8 cellular contexts compared by ENCODE assay signal in the genomic region with DNA sequence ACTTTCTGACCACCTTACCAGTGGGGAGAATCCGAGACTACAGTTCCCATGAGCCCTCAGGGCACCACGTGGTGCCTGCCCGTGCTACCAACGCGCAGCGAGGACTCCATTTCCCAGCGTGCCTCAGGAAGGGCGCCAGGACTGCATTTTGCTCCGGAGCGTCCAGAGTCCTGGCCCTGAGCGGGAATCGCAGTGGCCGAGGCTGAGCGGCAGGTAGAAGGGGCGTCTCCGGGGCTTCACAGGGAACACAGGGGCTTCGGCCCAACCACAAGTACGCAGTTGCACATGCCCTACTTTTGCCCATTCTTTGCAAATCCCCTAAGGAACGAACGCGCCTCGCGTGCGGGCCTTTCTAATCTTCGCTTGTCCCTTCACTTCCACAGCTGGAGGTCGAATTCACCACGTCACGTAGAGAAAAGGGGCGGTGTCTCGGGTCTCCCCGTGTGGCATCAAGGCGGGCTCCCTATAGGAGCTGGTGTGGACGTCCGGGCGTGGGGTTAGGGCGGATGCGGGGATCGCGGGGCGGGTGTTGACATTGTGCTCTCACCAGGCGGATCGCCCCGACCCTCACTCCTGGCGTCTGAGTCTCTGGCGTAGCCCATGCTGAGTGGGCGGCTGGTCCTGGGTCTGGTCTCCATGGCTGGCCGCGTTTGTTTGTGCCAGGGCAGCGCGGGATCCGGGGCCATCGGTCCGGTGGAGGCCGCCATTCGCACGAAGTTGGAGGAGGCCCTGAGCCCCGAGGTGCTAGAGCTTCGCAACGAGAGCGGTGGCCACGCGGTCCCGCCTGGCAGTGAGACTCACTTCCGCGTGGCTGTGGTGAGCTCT. TPM values are rescaled to one million over a fixed set of nuclear protein-coding genes. Genes with fewer than 3 reads are reported as not detected.
A peak's percentile ranks its signal among the peaks of the same experiment; 100 is the strongest.
DNase-seq lines count a peak whose midpoint lies in the region; ATAC-seq and TF ChIP-seq lines count a peak whose summit lies in the region.

A gene with protein sequence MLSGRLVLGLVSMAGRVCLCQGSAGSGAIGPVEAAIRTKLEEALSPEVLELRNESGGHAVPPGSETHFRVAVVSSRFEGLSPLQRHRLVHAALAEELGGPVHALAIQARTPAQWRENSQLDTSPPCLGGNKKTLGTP (plus strand): TSS at position 109 of the 825 bp plus-strand sequence. CDS start 492 bp downstream, at position 601.

- peaks cover 0 to 10% of the 10 kb centered on the region in 2 experiments; a peak in 3 of 4 replicates for H3K79me1 ChIP-seq in IMR-90 (ENCODE audit: low read depth in 1 of 2, low read length in 2 of 2)

- H3K9me2 ChIP-seq in PC-9 (ENCODE audit: insufficient read depth) = no peaks in the 10 kb centered on the region

- H4K20me1 ChIP-seq in IMR-90 (ENCODE audit: insufficient read depth, low read length) (no peaks in the 10 kb centered on the region), PC-9 (ENCODE audit: insufficient read depth) (0 out of 2 replicates have a peak, but pooled peaks cover 3% of the 10 kb centered on the region)

- BruUV-seq in IMR-90 (replicated peaks; lab: Mats Ljungman, UMichigan) = no TSS peak
- no TSS peak for BruUV-seq in PC-9 (replicated peaks; lab: Mats Ljungman, UMichigan)

- peak within 1 kb of the TSS; percentile 92 for H4K91ac ChIP-seq in IMR-90 (ENCODE audit: insufficient read depth, low read depth, low read length)

- H4K5ac ChIP-seq in IMR-90 (ENCODE audit: low read depth, low read length) = peak within 1 kb of the TSS; percentile 71

- peak within 1 kb of the TSS; percentile 94 for H3K23ac ChIP-seq in IMR-90 (ENCODE audit: low read depth, low read length)

- peaks cover 4% of the 10 kb centered on the region for H3K4me1 ChIP-seq in IMR-90 (ENCODE audit: control insufficient read depth, insufficient read depth, low read length)
- H3K4me1 ChIP-seq in PC-9 (replicated peaks; ENCODE audit: insufficient read depth) = peaks cover 14% of the 10 kb centered on the region
- H3K4me1 ChIP-seq in esophagus (ENCODE audit: control insufficient read depth in 2 of 2, insufficient read depth in 2 of 2, low read length in 1 of 2) = peaks cover 0 to 7% of the 10 kb centered on the region in 2 donors
- peaks cover 6% of the 10 kb centered on the region for H3K4me1 ChIP-seq in mucosa of stomach (ENCODE audit: control insufficient read depth, insufficient read depth, low read length)

- H2BK120ac ChIP-seq in IMR-90 (ENCODE audit: low read depth, low read length) = peak within 1 kb of the TSS; percentile 48

- H2AK5ac ChIP-seq in IMR-90 (ENCODE audit: low read depth, low read length) = peak within 1 kb of the TSS; percentile 69

- H2BK15ac ChIP-seq in IMR-90 (ENCODE audit: low read depth, low read length) = peak within 1 kb of the TSS; percentile 50; the same call in 1 of the 3 replicates

- no peak for TF ChIP-seq POLR2A in IMR-90 (IDR thresholded peaks at IDR 0.05; ENCODE audit: low read depth, low read length)

- H2BK5ac ChIP-seq in IMR-90 (ENCODE audit: low read depth, low read length, poor library complexity, severe bottlenecking) = peak within 1 kb of the TSS; percentile 56

- POLR2A ChIA-PET in IMR-90 (lab: Charles Lee; ENCODE audit: unreplicated experiment) (no interaction called here), PC-9 (lab: Charles Lee; ENCODE audit: unreplicated experiment) (interaction anchor here (0.5 kb wide), 1 partner anchor 39 kb away, joined by 7 read pairs; no protein-coding TSS in a partner anchor)

- H2AK9ac ChIP-seq in IMR-90 (replicated peaks; ENCODE audit: low read depth, low read length, poor library complexity) = peak within 1 kb of the TSS; percentile 89

- H3K4me3 ChIP-seq in IMR-90 (ENCODE audit: insufficient read depth, low read depth, low read length) (peak within 1 kb of the TSS; percentile 54), PC-9 (peak within 1 kb of the TSS; percentile 67), esophagus (ENCODE audit: low read depth in 1 of 2, low read length in 2 of 2) (peak within 1 kb of the TSS; percentile 62 to 71), mucosa of stomach (ENCODE audit: low read length) (peak within 1 kb of the TSS; percentile 73)

- peak within 1 kb of the TSS; percentile 95 for H3K14ac ChIP-seq in IMR-90 (replicated peaks; ENCODE audit: low read depth, low read length)

- H3K9ac ChIP-seq in IMR-90 (ENCODE audit: low read depth, low read length) (peak within 1 kb of the TSS; percentile 59), mucosa of stomach (ENCODE audit: low read length) (peak within 1 kb of the TSS; percentile 78)

- H3K27me3 ChIP-seq in IMR-90 (ENCODE audit: control insufficient read depth, insufficient read depth, low read length) (no peaks in the 10 kb centered on the region), PC-9 (ENCODE audit: insufficient read depth, low read depth) (no peaks in the 10 kb centered on the region), esophagus (ENCODE audit: control insufficient read depth in 1 of 2, insufficient read depth in 2 of 2, low read length in 2 of 2) (no peaks in the 10 kb centered on the region), mucosa of stomach (ENCODE audit: control insufficient read depth, insufficient read depth, low read length) (no peaks in the 10 kb centered on the region)

- peak within 1 kb of the TSS; percentile 33 for H3K18ac ChIP-seq in IMR-90 (ENCODE audit: low read depth, low read length)

- peak within 1 kb of the TSS; percentile 78 to 98 for H4K8ac ChIP-seq in IMR-90 (ENCODE audit: low read depth in 2 of 2, low read length in 2 of 2)

- TF ChIP-seq CTCF in IMR-90 (conservative IDR thresholded peaks at IDR 0.05; ENCODE audit: low read depth, low read length) = no peak
- TF ChIP-seq CTCF in PC-9 (conservative IDR thresholded peaks at IDR 0.05) = no peak

- H3K79me2 ChIP-seq in PC-9 (ENCODE audit: low read depth) = 0 out of 2 replicates have a peak, but pooled peaks cover 8% of the 10 kb centered on the region

- intact Hi-C loops in IMR-90 (cut with micrococcal nuclease) = loop anchor here (5.0 kb wide), 1 partner anchor 153 kb away; no protein-coding TSS in a partner anchor
- intact Hi-C loops in PC-9 (cut with micrococcal nuclease; ENCODE audit: unreplicated experiment) = loop anchor here (2.0 kb wide), 1 partner anchor 167 kb away; a partner anchor contains a TSS

- peaks cover 11% of the 10 kb centered on the region for H3K9me1 ChIP-seq in IMR-90 (ENCODE audit: insufficient read depth, low read length)

- WGBS in IMR-90 (ENCODE audit: extremely low coverage in 2 of 2, insufficient read length in 1 of 2), 2 experiments = 7% methylated on average over 36 of the region's 65 CpGs; no CpG with 5 or more reads in 1 of the 2 experiments
- WGBS in esophagus, 2 donors = 4 to 6% methylated on average over 64 to 65 of the region's 65 CpGs

- in situ Hi-C loops in Caki2 (cut with HindIII; ENCODE audit: low pct_unique_long_range_greater_than_20kb, low sequenced_read_pairs) = no loop called here
- in situ Hi-C loops in IMR-90 (cut with MboI; ENCODE audit: low sequenced_read_pairs) = loop anchor here (5.0 to 10.0 kb wide), 2 partner anchors 38 to 155 kb away; a partner anchor contains a TSS

- peaks cover 2% of the 10 kb centered on the region; the same call in 1 of the 2 replicates for H3K9me3 ChIP-seq in IMR-90 (ENCODE audit: control insufficient read depth, insufficient read depth, low read length)
- H3K9me3 ChIP-seq in PC-9 (ENCODE audit: insufficient read depth, low read depth) = no peaks in the 10 kb centered on the region
- no peaks in the 10 kb centered on the region for H3K9me3 ChIP-seq in esophagus (ENCODE audit: control insufficient read depth in 2 of 2, insufficient read depth in 1 of 2, low read depth in 1 of 2, low read length in 1 of 2)
- H3K9me3 ChIP-seq in mucosa of stomach (ENCODE audit: control insufficient read depth, low read length) = no peaks in the 10 kb centered on the region

- CTCF ChIA-PET in IMR-90 (lab: Yijun Ruan, JAX) (interaction anchor here (0.9 kb wide), 1 partner anchor 11 kb away, joined by 3 read pairs; a partner anchor contains a TSS), PC-9 (lab: Charles Lee) (no interaction called here)

- no peak within 1 kb of the TSS for H2BK20ac ChIP-seq in IMR-90 (ENCODE audit: low read depth, low read length)

- dilution Hi-C loops in IMR-90 (cut with HindIII; ENCODE audit: low sequenced_read_pairs, unreplicated experiment) = no loop called here

- H3K27ac ChIP-seq in IMR-90 (ENCODE audit: insufficient read depth, low read length) = peak within 1 kb of the TSS; percentile 61
- peak within 1 kb of the TSS; percentile 22; the same call in 1 of the 2 replicates for H3K27ac ChIP-seq in PC-9
- H3K27ac ChIP-seq in esophagus (ENCODE audit: low read depth in 2 of 2, low read length in 1 of 2) = peak within 1 kb of the TSS; percentile 91 to 92

- H3K56ac ChIP-seq in IMR-90 (ENCODE audit: extremely low read depth, insufficient read depth, low read length) = peak within 1 kb of the TSS; percentile 69; the same call in 1 of the 2 replicates

- DNase-seq in Caki2 (ENCODE audit: low read depth) (peak; percentile 86), IMR-90 (peak; percentile 88), PC-9 (peak; percentile 84 to 85)
- peak; percentile 86 to 88 for DNase-seq in activated T-cell treated with anti-CD3 and anti-CD28 coated beads, Interleukin-2, amount 50 U/mL, for 48 hours
- peak; percentile 65 for DNase-seq in stimulated activated CD8-positive, alpha-beta memory T cell treated with anti-CD3 and anti-CD28 coated beads, Interleukin-7, amount 100 ng/mL, for 1 hour (ENCODE audit: low read depth in 2 of 2)

- ATAC-seq in GM21515 (IDR thresholded peaks at IDR 0.05; ENCODE audit: unreplicated experiment) (peak; percentile 95), IMR-90 (ENCODE audit: low read depth) (peak; percentile 99)

- H3K4me2 ChIP-seq in IMR-90 (ENCODE audit: low read depth, low read length) (peak within 1 kb of the TSS; percentile 77), PC-9 (peak within 1 kb of the TSS; percentile 83)

- H3K36me3 ChIP-seq in IMR-90 (ENCODE audit: control insufficient read depth, insufficient read depth, low read length) = peaks cover under 1% of the 10 kb centered on the region; the same call in 1 of the 2 replicates
- H3K36me3 ChIP-seq in PC-9 (ENCODE audit: low read depth) = no peaks in the 10 kb centered on the region
- H3K36me3 ChIP-seq in esophagus (ENCODE audit: control insufficient read depth in 2 of 2, insufficient read depth in 2 of 2, low read length in 1 of 2) = no peaks in the 10 kb centered on the region
- no peaks in the 10 kb centered on the region for H3K36me3 ChIP-seq in mucosa of stomach (ENCODE audit: control insufficient read depth, insufficient read depth, low read length)

- H3F3A ChIP-seq in PC-9 (ENCODE audit: insufficient read depth, low read depth) = peaks cover 8% of the 10 kb centered on the region; the same call in 1 of the 2 replicates

- peak within 1 kb of the TSS; percentile 97 for H2AFZ ChIP-seq in IMR-90 (replicated peaks; ENCODE audit: low read length, poor library complexity)
- H2AFZ ChIP-seq in PC-9 = peak within 1 kb of the TSS; percentile 91

- H3K4ac ChIP-seq in IMR-90 (ENCODE audit: low read depth, low read length) = peak within 1 kb of the TSS; percentile 94

- no peak for TF ChIP-seq RAD21 in IMR-90 (IDR thresholded peaks at IDR 0.05; ENCODE audit: low read length)

RNA-seq across cellular contexts. Expression of the gene that starts here (rescaled TPM):
- total RNA-seq in Caki2 (2014; rRNA removed; shearing (Covaris generic); ENCODE audit: low replicate concordance) = 33.7 and 67.6 TPM in 2 replicates
- total RNA-seq in IMR-90 (2012; rRNA removed) (3.4 and 4.4 TPM in 2 replicates), PC-9 (2021) (16.2 and 23.7 TPM in 2 replicates)
- polyA plus RNA-seq in IMR-90 (2012; rRNA removed) (12.6 and 14.2 TPM in 2 replicates), esophagus (10 to 100 TPM; 20.6 to 31.0 TPM)
- polyA plus RNA-seq in IMR-90 (2012; cell fraction: cytosol; rRNA removed) = 19.5 and 20.0 TPM in 2 replicates
- polyA plus RNA-seq in IMR-90 (2012; cell fraction: nucleus; rRNA removed; ENCODE audit: low replicate concordance) = 14.7 and 18.9 TPM in 2 replicates

Comparison
In these comparisons a context has a peak if more than half of its experiments do, and no peak if none do; other contexts are left out.
1. Peak in every context shown above with its lines: DNase-seq, ATAC-seq, H3K4me3 ChIP-seq and H3K27ac ChIP-seq.
2. H3K27ac ChIP-seq: peak in every context shown above with its lines; median percentile 92 in esophagus; 61 in IMR-90; 22 in PC-9.